In genomic region chr6:106087548-106088325, GRCh38 we compare ENCODE assay signal across 8 cellular contexts. TPM values are rescaled to one million over a fixed set of nuclear protein-coding genes. Genes with fewer than 3 reads are reported as not detected.
DNase-seq lines count a peak whose midpoint lies in the region; ATAC-seq and TF ChIP-seq lines count a peak whose summit lies in the region.

No MANE protein-coding gene starts in this region.

- no peak for ATAC-seq in GM21717 (IDR thresholded peaks at IDR 0.05; ENCODE audit: unreplicated experiment)
- ATAC-seq in GM19035 (IDR thresholded peaks at IDR 0.05; ENCODE audit: unreplicated experiment), result no peak

- H3K4me3 ChIP-seq in Peyer's patch (peak overlapping the region; percentile 28 to 61 (median 45)), esophagus muscularis mucosa (peak overlapping the region; percentile 29 to 58 (median 53)), neutrophil (ENCODE audit: low read depth in 1 of 2, low read length in 1 of 2) (peak overlapping the region; percentile 75 to 76)

- 59% methylated on average over 13 of the region's 13 CpGs for WGBS in esophagus muscularis mucosa

- no peak for TF ChIP-seq CTCF in Peyer's patch (IDR thresholded peaks at IDR 0.05)
- TF ChIP-seq CTCF in esophagus muscularis mucosa (IDR thresholded peaks at IDR 0.05), result no peak
- no peak for TF ChIP-seq CTCF in neutrophil (IDR thresholded peaks at IDR 0.05)

- TF ChIP-seq POLR2A in Peyer's patch (IDR thresholded peaks at IDR 0.05) (peak in 1 of 2 donors; percentile 18), esophagus muscularis mucosa (IDR thresholded peaks at IDR 0.05; ENCODE audit: low read depth) (no peak)

- no peak for TF ChIP-seq EP300 in esophagus muscularis mucosa (IDR thresholded peaks at IDR 0.05)

- H3K4me1 ChIP-seq in Peyer's patch, result peaks cover 0 to 8% (median 1%) of the 10 kb centered on the region in 4 donors
- H3K4me1 ChIP-seq in esophagus muscularis mucosa, result peaks cover 7 to 24% (median 16%) of the 10 kb centered on the region in 4 donors
- peaks cover 49 to 51% of the 10 kb centered on the region in 2 experiments for H3K4me1 ChIP-seq in neutrophil (ENCODE audit: control insufficient read depth in 1 of 2, insufficient read depth in 1 of 2, low read depth in 1 of 2, low read length in 1 of 2)

- H3K36me3 ChIP-seq in Peyer's patch (no peaks in the 10 kb centered on the region), esophagus muscularis mucosa (no peaks in the 10 kb centered on the region), neutrophil (peaks cover 10% of the 10 kb centered on the region)

- DNase-seq in ELF-1 (ENCODE audit: low read depth, low spot score) (peak; percentile 33), Peyer's patch (no peak), esophagus muscularis mucosa (ENCODE audit: extremely low spot score) (peak; percentile 90), foreskin melanocyte (no peak), NCI-H1092 (lab: John Stamatoyannopoulos, UW) (no peak)

- H3K9me3 ChIP-seq in Peyer's patch, result no peaks in the 10 kb centered on the region
- no peaks in the 10 kb centered on the region for H3K9me3 ChIP-seq in esophagus muscularis mucosa
- H3K9me3 ChIP-seq in neutrophil, result no peaks in the 10 kb centered on the region

- H3K27me3 ChIP-seq in Peyer's patch, result no peaks in the 10 kb centered on the region
- peaks cover 0 to 63% (median 3%) of the 10 kb centered on the region in 4 donors for H3K27me3 ChIP-seq in esophagus muscularis mucosa
- no peaks in the 10 kb centered on the region for H3K27me3 ChIP-seq in neutrophil

- intact Hi-C loops in esophagus muscularis mucosa (cut with DNase I), result loop anchor here (10.0 kb wide), 1 partner anchor 603 kb away; no protein-coding TSS in a partner anchor

- H3K27ac ChIP-seq in Peyer's patch (peak overlapping the region; percentile 20 to 76 (median 70)), esophagus muscularis mucosa (replicated peaks in 1 of 4) (peak overlapping the region in 3 of 4 donors; percentile 14 to 28 (median 21)), neutrophil (peak overlapping the region; percentile 90)

RNA-seq across cellular contexts. Expression of gene PRDM1, which starts 1.6 kb away (rescaled TPM):
- total RNA-seq in Peyer's patch (10 to 100 TPM in 3 of 4 donors, 1 to 10 TPM in 1; 6.4 to 57.8 (median 14.9) TPM), esophagus muscularis mucosa (1 to 10 TPM; 1.8 to 5.1 (median 2.3) TPM)

Comparison
In these comparisons a context has a peak if more than half of its experiments do, and no peak if none do; other contexts are left out.
1. DNase-seq: peak in ELF-1 (single experiment) and esophagus muscularis mucosa (single experiment); none in Peyer's patch (0 of 3), foreskin melanocyte (single experiment) and NCI-H1092 (single experiment).
2. H3K27ac ChIP-seq: peak in every context shown above with its lines; median percentile 90 in neutrophil; 70 in Peyer's patch; 21 in esophagus muscularis mucosa.
3. Peak in every context shown above with its lines, with median percentiles within 50 percentile points of each other: H3K4me3 ChIP-seq.